In the genomic region with DNA sequence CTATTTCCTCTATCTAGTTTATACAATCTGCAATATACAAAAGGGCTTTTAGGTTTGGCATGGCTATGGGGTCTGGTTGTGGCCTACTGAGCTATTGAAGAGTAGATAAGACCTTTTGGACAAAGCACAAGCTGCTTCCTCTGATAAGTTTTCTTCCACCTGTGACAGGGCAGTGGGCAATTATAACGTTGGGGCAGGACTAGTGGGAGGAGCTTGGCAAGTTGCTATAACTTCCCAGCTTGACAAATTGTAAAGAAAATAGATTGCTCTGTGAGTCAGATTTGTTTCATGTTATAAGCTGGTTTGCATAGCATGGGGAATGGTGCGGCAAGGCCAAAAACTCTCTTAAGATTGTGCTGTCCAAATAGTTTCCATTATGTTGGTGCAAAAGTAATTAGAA, we compare ENCODE assay signal across 21 cellular contexts.
DNase-seq lines count a peak whose midpoint lies in the region; ATAC-seq and TF ChIP-seq lines count a peak whose summit lies in the region.
"Had no signal": no experiment of that assay in that cellular context is flagged by ENCODE, and none has a peak within 500 bp of the region (broad histone marks: within the 10 kb centered on the region; RNA-seq: fewer than 3 reads in every experiment).

No MANE protein-coding gene starts in this region.

- H3K4me3 ChIP-seq in astrocyte of the spinal cord (ENCODE audit: low read depth, low read length), result no peak overlapping the region
- H3K4me3 ChIP-seq: ascending aorta, esophagus muscularis mucosa, pancreas, SK-N-MC, testis had no signal

- peak; percentile 65 for DNase-seq in Daoy (ENCODE audit: low read depth)
- DNase-seq in NCI-H2081 treated with DMSO at 0.1 percent for 48 hours (lab: John Stamatoyannopoulos, UW), result peak; percentile 28
- peak; percentile 68 for DNase-seq in astrocyte of the spinal cord (ENCODE audit: low read depth, low spot score)
- DNase-seq in lung microvascular endothelial cell (ENCODE audit: low read depth in 2 of 2), result peak; percentile 22 to 94
- DNase-seq in HT-29 (ENCODE audit: low spot score), result no peak
- no peak for DNase-seq in hypothalamus (lab: John Stamatoyannopoulos, UW)
- DNase-seq: activated B cell treated with CpG ODN at 0.5 μM for 24 hours; effector CD8-positive, alpha-beta T cell; islet precursor cell; NCI-H1436 treated with DMSO at 0.1 percent for 48 hours; NCI-H524 treated with DMSO at 0.1 percent for 48 hours; pancreas; right cardiac atrium; stimulated activated CD4-positive, alpha-beta T cell treated with anti-CD3 and anti-CD28 coated beads, Interleukin-12 subunit alpha, Interleukin-12 subunit beta, amount 100 ng/mL, for 4 hours; stimulated activated CD4-positive, alpha-beta T cell treated with anti-CD3 and anti-CD28 coated beads, Interleukin-4, amount 100 ng/mL, for 4 hours; stimulated activated naive CD4-positive, alpha-beta T cell treated with Interleukin-2 at 50 U/mL for 16 hours; testis had no signal

- in situ Hi-C loops in astrocyte of the spinal cord (cut with HindIII; ENCODE audit: low sequenced_read_pairs), result no loop called here

- ATAC-seq in GM21528 (IDR thresholded peaks at IDR 0.05; ENCODE audit: low FRiP score, unreplicated experiment), result no peak
- ATAC-seq: pancreas, right cardiac atrium had no signal

- no peak for TF ChIP-seq CTCF in astrocyte of the spinal cord (IDR thresholded peaks at IDR 0.05; ENCODE audit: low read depth, low read length)

Comparison
In these comparisons a context has a peak if more than half of its experiments do, and no peak if none do; other contexts are left out.
1. DNase-seq: peak in Daoy (single experiment), NCI-H2081 treated with DMSO at 0.1 percent for 48 hours (single experiment), astrocyte of the spinal cord (single experiment) and lung microvascular endothelial cell (2 of 2); none in HT-29 (single experiment) and hypothalamus (0 of 51).